In genomic region chr12:52198454-52199215, GRCh38 we compare ENCODE assay signal across 14 cellular contexts. TPM values are rescaled to one million over a fixed set of nuclear protein-coding genes. Genes with fewer than 3 reads are reported as not detected.
DNase-seq lines count a peak whose midpoint lies in the region; ATAC-seq and TF ChIP-seq lines count a peak whose summit lies in the region.
"Had no signal": no experiment of that assay in that cellular context is flagged by ENCODE, and none has a peak within 500 bp of the region (broad histone marks: within the 10 kb centered on the region; RNA-seq: fewer than 3 reads in every experiment).

No MANE protein-coding gene starts in this region.

- intact Hi-C loops in right cardiac atrium (cut with DNase I), result no loop called here

- H3K4me1 ChIP-seq in RWPE2 (ENCODE audit: insufficient read depth, poor library complexity, severe bottlenecking) (peaks cover 24% of the 10 kb centered on the region), right cardiac atrium (ENCODE audit: control insufficient read depth, insufficient read depth, low read length) (peaks cover 9% of the 10 kb centered on the region)

- POLR2A ChIA-PET in activated CD4-positive, alpha-beta memory T cell treated with anti-CD3 and anti-CD28 coated beads, Interleukin-2, amount 10 ng/mL, durations not matched to agents 7 days and 5 days (lab: Charles Lee), result no interaction called here

- H3K27ac Mint-ChIP-seq in activated CD4-positive, alpha-beta memory T cell treated with anti-CD3 and anti-CD28 coated beads, Interleukin-2, amount 10 ng/mL, durations not matched to agents 7 days and 5 days, result no peak overlapping the region
- H3K27ac Mint-ChIP-seq: activated CD4-positive, alpha-beta T cell treated with anti-CD3 and anti-CD28 coated beads, Interleukin-2, amount 10 ng/mL, durations not matched to agents 7 days and 5 days had no signal

- H3K9me3 ChIP-seq in RWPE2 (ENCODE audit: severe bottlenecking) (no peaks in the 10 kb centered on the region), right cardiac atrium (ENCODE audit: control insufficient read depth, low read length) (no peaks in the 10 kb centered on the region)

- H3K4me3 Mint-ChIP-seq in activated CD4-positive, alpha-beta memory T cell treated with anti-CD3 and anti-CD28 coated beads, Interleukin-2, amount 10 ng/mL, durations not matched to agents 7 days and 5 days, result no peak overlapping the region
- H3K4me3 Mint-ChIP-seq: activated CD4-positive, alpha-beta T cell treated with anti-CD3 and anti-CD28 coated beads, Interleukin-2, amount 10 ng/mL, durations not matched to agents 7 days and 5 days had no signal

- no peaks in the 10 kb centered on the region for H3K9me3 Mint-ChIP-seq in activated CD4-positive, alpha-beta memory T cell treated with anti-CD3 and anti-CD28 coated beads, Interleukin-2, amount 10 ng/mL, durations not matched to agents 7 days and 5 days
- H3K9me3 Mint-ChIP-seq: activated CD4-positive, alpha-beta T cell treated with anti-CD3 and anti-CD28 coated beads, Interleukin-2, amount 10 ng/mL, durations not matched to agents 7 days and 5 days had no signal

- H3K4me3 ChIP-seq in NB4 (ENCODE audit: low read depth, low read length) (peak overlapping the region; percentile 5), RWPE2 (ENCODE audit: severe bottlenecking) (no peak overlapping the region), right cardiac atrium (ENCODE audit: low read length) (no peak overlapping the region)
- H3K4me3 ChIP-seq: coronary artery, lung, SK-N-MC had no signal

- DNase-seq in NB4 (ENCODE audit: low read depth) (peak; percentile 90), RWPE2 (ENCODE audit: low spot score) (no peak), right cardiac atrium (peak; percentile 38 to 80 (median 77)), substantia nigra (lab: John Stamatoyannopoulos, UW) (peak in 7 of 49 donors; percentile 17 to 41 (median 27)), NCI-H526 treated with DMSO at 0.1 percent for 48 hours (lab: John Stamatoyannopoulos, UW) (no peak), ecto neural progenitor cell (ENCODE audit: low spot score) (no peak)
- no peak for DNase-seq in activated CD4-positive, alpha-beta memory T cell treated with anti-CD3 and anti-CD28 coated beads, Interleukin-2, amount 10 ng/mL, durations not matched to agents 7 days and 5 days
- DNase-seq: activated CD4-positive, alpha-beta T cell treated with anti-CD3 and anti-CD28 coated beads, Interleukin-2, amount 10 ng/mL, durations not matched to agents 7 days and 5 days; DND-41; NCI-H2171 treated with DMSO at 0.1 percent for 48 hours had no signal

- 77% methylated on average over 5 of the region's 5 CpGs for WGBS in right cardiac atrium

- H3K27ac ChIP-seq in RWPE2 (ENCODE audit: poor library complexity, severe bottlenecking), result peak overlapping the region; percentile 76
- peak overlapping the region; percentile 32 for H3K27ac ChIP-seq in right cardiac atrium (ENCODE audit: low read length)
- H3K27ac ChIP-seq in substantia nigra (ENCODE audit: low read depth, low read length, poor library complexity, severe bottlenecking), result peak overlapping the region; percentile 2
- H3K27ac ChIP-seq: SK-N-MC had no signal

- peaks cover 20% of the 10 kb centered on the region for H3K27me3 Mint-ChIP-seq in activated CD4-positive, alpha-beta memory T cell treated with anti-CD3 and anti-CD28 coated beads, Interleukin-2, amount 10 ng/mL, durations not matched to agents 7 days and 5 days

- CTCF ChIA-PET in activated CD4-positive, alpha-beta memory T cell treated with anti-CD3 and anti-CD28 coated beads, Interleukin-2, amount 10 ng/mL, durations not matched to agents 7 days and 5 days (lab: Charles Lee), result no interaction called here

- peak; percentile 55 for ATAC-seq in RWPE2 (ENCODE audit: low read depth)
- peak; percentile 10 to 14 for ATAC-seq in right cardiac atrium
- no peak for ATAC-seq in GM19035 (IDR thresholded peaks at IDR 0.05; ENCODE audit: unreplicated experiment)

- no peaks in the 10 kb centered on the region for H3K27me3 ChIP-seq in RWPE2 (ENCODE audit: insufficient read depth, poor library complexity, severe bottlenecking)
- H3K27me3 ChIP-seq in right cardiac atrium (ENCODE audit: control insufficient read depth, insufficient read depth), result no peaks in the 10 kb centered on the region

- TF ChIP-seq POLR2A in NB4 (IDR thresholded peaks at IDR 0.05; ENCODE audit: extremely low read depth, insufficient read length), result no peak

- no peaks in the 10 kb centered on the region for H3K36me3 ChIP-seq in RWPE2 (ENCODE audit: low read depth)

- peaks cover 12% of the 10 kb centered on the region for H3K4me1 Mint-ChIP-seq in activated CD4-positive, alpha-beta memory T cell treated with anti-CD3 and anti-CD28 coated beads, Interleukin-2, amount 10 ng/mL, durations not matched to agents 7 days and 5 days

- TF ChIP-seq CTCF in NB4 (IDR thresholded peaks at IDR 0.05; ENCODE audit: low read depth, low read length) (no peak), RWPE2 (IDR thresholded peaks at IDR 0.05; ENCODE audit: poor library complexity, severe bottlenecking) (no peak)

- no peaks in the 10 kb centered on the region for H3K36me3 Mint-ChIP-seq in activated CD4-positive, alpha-beta memory T cell treated with anti-CD3 and anti-CD28 coated beads, Interleukin-2, amount 10 ng/mL, durations not matched to agents 7 days and 5 days (ENCODE audit: low read depth)

RNA-seq across cellular contexts. Expression of gene KRT80, which starts 6.8 kb away (rescaled TPM):
- under 1 TPM in 1 of 4 donors, not detected in 3; 0.06 TPM for total RNA-seq in right cardiac atrium
- 0.05 TPM for polyA plus RNA-seq in right cardiac atrium
- total RNA-seq in activated CD4-positive, alpha-beta memory T cell treated with anti-CD3 and anti-CD28 coated beads, Interleukin-2, amount 10 ng/mL, durations not matched to agents 7 days and 5 days, result not detected
- total RNA-seq: activated CD4-positive, alpha-beta T cell treated with anti-CD3 and anti-CD28 coated beads, Interleukin-2, amount 10 ng/mL, durations not matched to agents 7 days and 5 days had no signal

RNA-seq across cellular contexts. Expression of gene KRT7, which starts 34.4 kb away (rescaled TPM):
- total RNA-seq in right cardiac atrium, result 1 to 10 TPM in 2 of 4 donors, under 1 TPM in 1, not detected in 1; 0.94 to 3.0 (median 1.1) TPM
- polyA plus RNA-seq in right cardiac atrium, result 0.16 TPM
- 1 to 10 TPM; 9.1 to 9.3 TPM for total RNA-seq in activated CD4-positive, alpha-beta memory T cell treated with anti-CD3 and anti-CD28 coated beads, Interleukin-2, amount 10 ng/mL, durations not matched to agents 7 days and 5 days

Comparison
In these comparisons a context has a peak if more than half of its experiments do, and no peak if none do; other contexts are left out.
1. DNase-seq: peak in NB4 (single experiment) and right cardiac atrium (3 of 3); none in RWPE2 (single experiment), activated CD4-positive, alpha-beta memory T cell treated with anti-CD3 and anti-CD28 coated beads, Interleukin-2, amount 10 ng/mL, durations not matched to agents 7 days and 5 days (single experiment), NCI-H526 treated with DMSO at 0.1 percent for 48 hours (single experiment) and ecto neural progenitor cell (single experiment).
2. H3K27ac ChIP-seq: peak in every context shown above with its lines; median percentile 76 in RWPE2; 32 in right cardiac atrium; 2 in substantia nigra.